1 cellular context compared by ENCODE assay signal in genomic region chr17:44322236-44322895, GRCh38.
A peak's percentile ranks its signal among the peaks of the same experiment; 100 is the strongest.
TF ChIP-seq lines count a peak whose summit lies in the region.

No MANE protein-coding gene starts in this region.

TF ChIP-seq in K562, 482 proteins besides CTCF, POLR2A, EP300 and RAD21:
- TF ChIP-seq KDM2B (CRISPR knock-in tag; IDR thresholded peaks at IDR 0.05) (no peak), RBFOX2 (IDR thresholded peaks at IDR 0.05; ENCODE audit: low read depth, low read length) (peak; percentile 41; the same call in 1 of the 2 replicates), ZNF785 (CRISPR knock-in tag; IDR thresholded peaks at IDR 0.05) (no peak), CTBP1 (IDR thresholded peaks at IDR 0.05; ENCODE audit: borderline replicate concordance) (no peak), NFXL1 (CRISPR knock-in tag; IDR thresholded peaks at IDR 0.05) (no peak), ZKSCAN1 (IDR thresholded peaks at IDR 0.05; ENCODE audit: low read depth, low read length) (peak; percentile 5; the same call in 1 of the 2 replicates), PHF21A (IDR thresholded peaks at IDR 0.05; ENCODE audit: borderline replicate concordance, low read depth) (no peak), YY1 (IDR thresholded peaks at IDR 0.05; ENCODE audit: borderline replicate concordance in 1 of 3, control insufficient read depth in 1 of 3, extremely low read depth in 1 of 3, insufficient read depth in 3 of 3, insufficient read length in 1 of 3, insufficient replicate concordance in 2 of 3, low read depth in 1 of 3, low read length in 2 of 3) (no peak), GATAD2B (IDR thresholded peaks at IDR 0.05; ENCODE audit: borderline replicate concordance) (no peak), CGGBP1 (CRISPR knock-in tag; IDR thresholded peaks at IDR 0.05) (no peak), TOE1 (IDR thresholded peaks at IDR 0.05; ENCODE audit: borderline replicate concordance) (no peak), TOE1 (CRISPR knock-in tag; IDR thresholded peaks at IDR 0.05; ENCODE audit: borderline replicate concordance, low read depth) (no peak), GABPA (tag; conservative IDR thresholded peaks at IDR 0.05; ENCODE audit: low read depth) (no peak), ZNF398 (CRISPR knock-in tag; IDR thresholded peaks at IDR 0.05) (no peak), FOS (IDR thresholded peaks at IDR 0.05; ENCODE audit: extremely low read depth, insufficient read length) (no peak), HNRNPUL1 (IDR thresholded peaks at IDR 0.05; ENCODE audit: low read length) (no peak), MNT (conservative IDR thresholded peaks at IDR 0.05) (no peak), HNRNPK (IDR thresholded peaks at IDR 0.05; ENCODE audit: low read depth, low read length, poor library complexity, severe bottlenecking) (no peak), SNRNP70 (optimal IDR thresholded peaks at IDR 0.05; ENCODE audit: low read depth, low read length) (no peak)
